ENCODE assay signal across 25 cellular contexts in the genomic region with DNA sequence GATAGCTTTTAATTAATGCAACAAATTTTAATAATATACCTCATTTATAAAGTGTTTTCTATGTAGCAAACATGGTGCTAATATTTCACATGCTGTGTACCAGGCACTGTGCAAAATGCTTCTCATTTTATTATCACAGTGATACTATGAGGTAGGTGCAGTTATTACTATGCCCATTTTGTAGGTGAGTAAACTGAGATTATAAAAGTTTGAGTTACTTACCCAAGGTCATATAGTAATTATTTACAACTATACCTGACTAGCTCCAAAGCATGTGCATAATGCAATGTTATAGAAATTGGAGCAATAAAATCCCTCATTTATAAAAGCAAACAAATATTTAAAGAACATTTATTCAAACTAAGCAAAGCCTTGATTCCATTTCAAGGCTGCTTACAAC. TPM values are rescaled to one million over a fixed set of nuclear protein-coding genes. Genes with fewer than 3 reads are reported as not detected.
DNase-seq lines count a peak whose midpoint lies in the region; ATAC-seq, FAIRE-seq and TF ChIP-seq lines count a peak whose summit lies in the region.
"Had no signal": no experiment of that assay in that cellular context is flagged by ENCODE, and none has a peak within 500 bp of the region (broad histone marks: within the 10 kb centered on the region; RNA-seq: fewer than 3 reads in every experiment).

No MANE protein-coding gene starts in this region.

- H4K20me1 ChIP-seq in PC-3 (ENCODE audit: low read length) (no peaks in the 10 kb centered on the region), K562 (replicated peaks; ENCODE audit: control insufficient read depth, insufficient read depth, low read length) (no peaks in the 10 kb centered on the region)
- H4K20me1 ChIP-seq: BLaER1 had no signal

- no peaks in the 10 kb centered on the region for H3K9me1 ChIP-seq in K562 (ENCODE audit: control insufficient read depth, insufficient read depth, low read length)

- no peaks in the 10 kb centered on the region for H3F3A ChIP-seq in PC-3 (ENCODE audit: low read length, unreplicated experiment)

- POLR2A ChIA-PET in A549 (lab: Yijun Ruan, JAX) (no interaction called here), PC-3 (lab: Charles Lee; ENCODE audit: unreplicated experiment) (no interaction called here), K562 (lab: Yijun Ruan, JAX) (no interaction called here)

- CTCF ChIA-PET in A549 (lab: Yijun Ruan, JAX) (no interaction called here), PC-3 (lab: Charles Lee) (no interaction called here), K562 (lab: Yijun Ruan, JAX; ENCODE audit: low intra/inter-chr PET ratio) (no interaction called here)

- in situ Hi-C loops in K562 (cut with MboI): no loop called here

- H3K36me3 ChIP-seq in PC-3 (ENCODE audit: low read depth, low read length) (no peaks in the 10 kb centered on the region), K562 (ENCODE audit: control insufficient read depth, insufficient read depth, low read length) (no peaks in the 10 kb centered on the region)
- H3K36me3 ChIP-seq: BE2C, BLaER1 had no signal

- H3K4me1 ChIP-seq in A549: peaks cover 26% of the 10 kb centered on the region
- H3K4me1 ChIP-seq in PC-3 (ENCODE audit: insufficient read depth, low read length): peaks cover 46% of the 10 kb centered on the region
- H3K4me1 ChIP-seq in K562 (replicated peaks in 1 of 2; ENCODE audit: control insufficient read depth in 2 of 2, insufficient read depth in 2 of 2, low read length in 2 of 2): no peaks in the 10 kb centered on the region
- H3K4me1 ChIP-seq: BE2C, BLaER1 had no signal

- TF ChIP-seq CTCF in A549 (IDR thresholded peaks at IDR 0.05) (no peak), PC-3 (conservative IDR thresholded peaks at IDR 0.05; ENCODE audit: low read depth, low read length) (no peak), K562 (IDR thresholded peaks at IDR 0.05 in 2 of 3, conservative IDR thresholded peaks at IDR 0.05 in 1 of 3; ENCODE audit: insufficient read depth in 2 of 3, low read depth in 1 of 3, low read length in 3 of 3) (no peak)

- TF ChIP-seq RAD21 in A549 (conservative IDR thresholded peaks at IDR 0.05 in 1 of 2, IDR thresholded peaks at IDR 0.05 in 1 of 2) (no peak), K562 (CRISPR knock-in tag; conservative IDR thresholded peaks at IDR 0.05 in 1 of 2, IDR thresholded peaks at IDR 0.05 in 1 of 2) (no peak)

- BruUV-seq in PC-3 (replicated peaks; lab: Mats Ljungman, UMichigan) (no TSS peak), K562 (replicated peaks; lab: Mats Ljungman, UMichigan) (no TSS peak)

- H3K79me2 ChIP-seq in PC-3 (ENCODE audit: low read length): peaks cover 21% of the 10 kb centered on the region; the same call in 1 of the 2 replicates
- no peaks in the 10 kb centered on the region for H3K79me2 ChIP-seq in K562 (ENCODE audit: control insufficient read depth, insufficient read depth, low read length)

- H3K27me3 ChIP-seq in PC-3 (ENCODE audit: low read length): no peaks in the 10 kb centered on the region
- H3K27me3 ChIP-seq in K562 (ENCODE audit: control insufficient read depth in 2 of 2, insufficient read depth in 2 of 2, low read length in 2 of 2): no peaks in the 10 kb centered on the region
- H3K27me3 ChIP-seq: BE2C, BLaER1 had no signal

- H3K4me3 ChIP-seq in A549 (no peak overlapping the region), PC-3 (ENCODE audit: low read length) (no peak overlapping the region), K562 (no peak overlapping the region)
- H3K4me3 ChIP-seq: BLaER1, GM12878 had no signal

- H2AFZ ChIP-seq in PC-3 (ENCODE audit: low read length) (no peak overlapping the region), K562 (ENCODE audit: low read depth, low read length) (no peak overlapping the region)

- H3K4me2 ChIP-seq in A549: no peak overlapping the region
- no peak overlapping the region for H3K4me2 ChIP-seq in PC-3 (ENCODE audit: low read length)
- no peak overlapping the region for H3K4me2 ChIP-seq in K562 (ENCODE audit: insufficient read depth, low read length)
- H3K4me2 ChIP-seq: BLaER1 had no signal

- ATAC-seq in A549: no peak
- ATAC-seq in PC-3: no peak
- no peak for ATAC-seq in K562
- no peak for ATAC-seq in HG03139 (IDR thresholded peaks at IDR 0.05; ENCODE audit: unreplicated experiment)
- no peak for ATAC-seq in esophagus mucosa
- ATAC-seq: GM12878 had no signal

- H3K9me3 ChIP-seq in A549 (no peaks in the 10 kb centered on the region), PC-3 (ENCODE audit: low read length) (no peaks in the 10 kb centered on the region), K562 (replicated peaks; ENCODE audit: control insufficient read depth, insufficient read depth, low read depth, low read length) (no peaks in the 10 kb centered on the region)
- H3K9me3 ChIP-seq: BE2C, BLaER1 had no signal

- intact Hi-C loops in PC-3 (cut with micrococcal nuclease): no loop called here
- intact Hi-C loops in K562 (cut with micrococcal nuclease): no loop called here

- TF ChIP-seq POLR2A in A549 (IDR thresholded peaks at IDR 0.05; ENCODE audit: low read length): no peak
- TF ChIP-seq POLR2A in K562 (conservative IDR thresholded peaks at IDR 0.05): no peak

- H3K9me2 ChIP-seq in PC-3 (replicated peaks; ENCODE audit: low read length): no peaks in the 10 kb centered on the region

- H3K27ac ChIP-seq in A549 (no peak overlapping the region; a peak in 1 of 6 replicates), PC-3 (ENCODE audit: low read length) (peak overlapping the region; percentile 81), K562 (ENCODE audit: extremely low read depth, low read depth, low read length) (no peak overlapping the region)
- H3K27ac ChIP-seq: 22Rv1, BLaER1 had no signal

- no peak for DNase-seq in A549 (ENCODE audit: low read depth in 1 of 2, low spot score in 1 of 2)
- no peak for DNase-seq in PC-3
- DNase-seq in K562 (ENCODE audit: extremely low read depth in 1 of 4, low spot score in 3 of 4): no peak
- no peak for DNase-seq in NCI-H82 treated with DMSO at 0.1 percent for 48 hours (lab: John Stamatoyannopoulos, UW; ENCODE audit: unreplicated experiment)
- DNase-seq: ACHN; BE2C; C1 segment of cervical spinal cord; CD4-positive, alpha-beta memory T cell; CD4-positive, CD25-positive, alpha-beta regulatory T cell; CD8-positive, alpha-beta memory T cell; COR-L47; DMS 273 treated with DMSO at 0.1 percent for 48 hours; DMS153; DMS53; DMS79; DND-41; EL; GDM1 had no signal

- H3K9ac ChIP-seq in PC-3 (ENCODE audit: low read length) (no peak overlapping the region; the same call in 1 of the 2 replicates), K562 (ENCODE audit: insufficient read depth in 1 of 2, low read depth in 2 of 2, low read length in 2 of 2) (no peak overlapping the region)
- H3K9ac ChIP-seq: BLaER1 had no signal

- no peak for TF ChIP-seq EP300 in A549 (IDR thresholded peaks at IDR 0.05)
- no peak for TF ChIP-seq EP300 in K562 (IDR thresholded peaks at IDR 0.05; ENCODE audit: low read length)

- FAIRE-seq in A549 (lab: Jason Lieb, UNC): no peak
- no peak for FAIRE-seq in K562 (lab: Jason Lieb, UNC)
- FAIRE-seq: GM12878, GM12892, GM18507 had no signal

TF ChIP-seq in A549, 52 proteins besides CTCF, POLR2A, EP300 and RAD21 (continues in another document):
- TF ChIP-seq PBX3 (IDR thresholded peaks at IDR 0.05) (no peak), FOSL2 (IDR thresholded peaks at IDR 0.05) (no peak), FOSL2 (CRISPR knock-in tag; IDR thresholded peaks at IDR 0.05) (no peak)

TF ChIP-seq in K562, 482 proteins besides CTCF, POLR2A, EP300 and RAD21:
- TF ChIP-seq RBM25 (IDR thresholded peaks at IDR 0.05; ENCODE audit: low read depth, low read length, severe bottlenecking): peak; percentile 77
- TF ChIP-seq, protein P1, sequence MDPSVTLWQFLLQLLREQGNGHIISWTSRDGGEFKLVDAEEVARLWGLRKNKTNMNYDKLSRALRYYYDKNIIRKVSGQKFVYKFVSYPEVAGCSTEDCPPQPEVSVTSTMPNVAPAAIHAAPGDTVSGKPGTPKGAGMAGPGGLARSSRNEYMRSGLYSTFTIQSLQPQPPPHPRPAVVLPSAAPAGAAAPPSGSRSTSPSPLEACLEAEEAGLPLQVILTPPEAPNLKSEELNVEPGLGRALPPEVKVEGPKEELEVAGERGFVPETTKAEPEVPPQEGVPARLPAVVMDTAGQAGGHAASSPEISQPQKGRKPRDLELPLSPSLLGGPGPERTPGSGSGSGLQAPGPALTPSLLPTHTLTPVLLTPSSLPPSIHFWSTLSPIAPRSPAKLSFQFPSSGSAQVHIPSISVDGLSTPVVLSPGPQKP (CRISPR knock-in tag; IDR thresholded peaks at IDR 0.05): no peak
- TF ChIP-seq RBFOX2 (IDR thresholded peaks at IDR 0.05; ENCODE audit: low read depth, low read length): no peak

RNA-seq across cellular contexts. Expression of gene DCBLD2, which starts 54.5 kb away (rescaled TPM):
- polyA plus RNA-seq in A549 (2011; rRNA removed) (582 and 623 TPM in 2 replicates), A549 (2017; fragmentation: RNase III; extraction: RNeasy Plus Mini Kit Qiagen cat#74134 plus additional on column Dnase treatment) (266 to 276 TPM (median 272 TPM) in 3 replicates), K562 (2011; rRNA removed) (10.4 and 11.0 TPM in 2 replicates), K562 (2014; fragmentation: Illumina TruSeq; extraction: Trizol) (5.8 and 7.4 TPM in 2 replicates), K562 (2014; fragmentation: Nextera tagmentation; extraction: Ambion mirVana) (1 to 10 TPM; 2.7 to 4.1 TPM), K562 (2014; rRNA removed) (5.9 and 8.5 TPM in 2 replicates)
- 93.1 and 105 TPM in 2 replicates for polyA plus RNA-seq in A549 (2012; cell fraction: cytosol; rRNA removed)
- 87.3 and 98.2 TPM in 2 replicates for polyA plus RNA-seq in A549 (2012; cell fraction: nucleus; rRNA removed)
- polyA minus RNA-seq in A549 (2011; rRNA and poly(A)+ RNA removed): 413 and 418 TPM in 2 replicates
- total RNA-seq in PC-3 (2014; rRNA removed) (265 and 307 TPM in 2 replicates), K562 (2014; rRNA removed) (5.1 and 6.1 TPM in 2 replicates), K562 (2014; rRNA removed; fragmentation: Illumina TruSeq; extraction: Trizol) (11.3 TPM in 2 replicates), K562 (2015; rRNA removed; fragmentation: Illumina TruSeq; extraction: Trizol) (9.8 and 14.6 TPM in 2 replicates), K562 (2021) (9.6 and 10.0 TPM in 2 replicates), esophagus mucosa (6.7 TPM)
- total RNA-seq in K562 (2011; cell fraction: chromatin; rRNA removed; ENCODE audit: low replicate concordance): 20.6 and 37.4 TPM in 2 replicates
- 16.2 and 19.3 TPM in 2 replicates for total RNA-seq in K562 (2011; cell fraction: nucleolus; rRNA removed)
- 28.5 and 39.2 TPM in 2 replicates for total RNA-seq in K562 (2011; cell fraction: nucleoplasm; rRNA removed)
- polyA plus RNA-seq in K562 (2011; cell fraction: cytosol; rRNA removed): 3.4 and 3.6 TPM in 2 replicates
- 18.3 and 20.6 TPM in 2 replicates for polyA plus RNA-seq in K562 (2011; cell fraction: nucleus; rRNA removed)
- 3.5 and 5.6 TPM in 2 replicates for polyA plus RNA-seq in K562 (2012)
- 24.1 and 32.7 TPM in 2 replicates for polyA minus RNA-seq in K562 (2011; rRNA and poly(A)+ RNA removed)
- 7.6 and 7.8 TPM in 2 replicates for polyA minus RNA-seq in K562 (2011; cell fraction: cytosol; rRNA and poly(A)+ RNA removed)
- polyA minus RNA-seq in K562 (2011; cell fraction: nucleus; rRNA and poly(A)+ RNA removed): 18.8 and 27.7 TPM in 2 replicates

Comparison
In these comparisons a context has a peak if more than half of its experiments do, and no peak if none do; other contexts are left out.
1. Of the 35 proteins assayed by ChIP-seq in both K562 and A549: peak only in K562: none; only in A549: CHD4, HDAC2 and KDM1A; in both: none; in neither: 32.